In genomic region chr13:88136098-88136790, GRCh38 we compare ENCODE assay signal across 29 cellular contexts.
"Had no signal": no experiment of that assay in that cellular context is flagged by ENCODE, and none has a peak within 500 bp of the region (broad histone marks: within the 10 kb centered on the region; RNA-seq: fewer than 3 reads in every experiment).

No MANE protein-coding gene starts in this region.

- H3K4me1 Mint-ChIP-seq: activated CD4-positive, alpha-beta T cell treated with anti-CD3 and anti-CD28 coated beads, Interleukin-2, amount 10 ng/mL, durations not matched to agents 24 days and 14 days; activated naive CD4-positive, alpha-beta T cell treated with anti-CD3 and anti-CD28 coated beads, Interleukin-2, amount 10 ng/mL, durations not matched to agents 7 days and 5 days; activated naive CD8-positive, alpha-beta T cell treated with anti-CD3 and anti-CD28 coated beads, Interleukin-2, amount 50 U/mL, for 24 hours; brain; IgD-negative memory B cell had no signal

- ATAC-seq: activated CD8-positive, alpha-beta T cell treated with anti-CD3 and anti-CD28 coated beads, Interleukin-2, amount 10 ng/mL, durations not matched to agents 7 days and 5 days; activated naive CD8-positive, alpha-beta T cell treated with anti-CD3 and anti-CD28 coated beads, Interleukin-2, amount 50 U/mL, for 24 hours; Right ventricle myocardium inferior had no signal

- DNase-seq: activated CD4-positive, alpha-beta T cell treated with anti-CD3 and anti-CD28 coated beads, Interleukin-2, amount 10 ng/mL, durations not matched to agents 24 days and 14 days; activated CD4-positive, alpha-beta T cell treated with anti-CD3 and anti-CD28 coated beads, Interleukin-2, amount 50 U/mL, for 4 hours; activated CD8-positive, alpha-beta T cell treated with anti-CD3 and anti-CD28 coated beads, Interleukin-2, amount 10 ng/mL, durations not matched to agents 7 days and 5 days; activated naive CD4-positive, alpha-beta T cell treated with anti-CD3 and anti-CD28 coated beads, Interleukin-2, amount 10 ng/mL, durations not matched to agents 7 days and 5 days; activated naive CD8-positive, alpha-beta T cell treated with anti-CD3 and anti-CD28 coated beads, Interleukin-2, amount 50 U/mL, for 24 hours; activated T-cell treated with anti-CD3 and anti-CD28 coated beads, Interleukin-2, amount 50 U/mL, for 24 hours; anterior cingulate cortex; Karpas-422; KBM-7; NCI-H1048; NCI-H1105 treated with DMSO at 0.1 percent for 48 hours; NCI-H1436; NCI-H1694; NCI-H1930; NCI-H2081 treated with DMSO at 0.1 percent for 48 hours; NCI-H345; NCI-H526; NCI-H748 treated with DMSO at 0.1 percent for 48 hours; NK-92 treated with Interleukin-12 subunit alpha and Interleukin-12 subunit beta, amount 100 ng/mL, for 24 hours; PC-9; SJCRH30; T1000 had no signal

- H3K9me3 Mint-ChIP-seq: brain had no signal

- H3K36me3 ChIP-seq: SJCRH30 had no signal

- H3K4me3 Mint-ChIP-seq: activated CD4-positive, alpha-beta T cell treated with anti-CD3 and anti-CD28 coated beads, Interleukin-2, amount 10 ng/mL, durations not matched to agents 24 days and 14 days; activated CD8-positive, alpha-beta T cell treated with anti-CD3 and anti-CD28 coated beads, Interleukin-2, amount 10 ng/mL, durations not matched to agents 7 days and 5 days; activated naive CD4-positive, alpha-beta T cell treated with anti-CD3 and anti-CD28 coated beads, Interleukin-2, amount 10 ng/mL, durations not matched to agents 7 days and 5 days; activated naive CD8-positive, alpha-beta T cell; activated naive CD8-positive, alpha-beta T cell treated with anti-CD3 and anti-CD28 coated beads, Interleukin-2, amount 50 U/mL, for 24 hours; activated T-cell treated with anti-CD3 and anti-CD28 coated beads, Interleukin-2, amount 50 U/mL, for 24 hours; brain; IgD-negative memory B cell had no signal

- H3K4me3 ChIP-seq: PC-9, SJCRH30, SK-N-MC had no signal

- H3K36me3 Mint-ChIP-seq: activated naive CD4-positive, alpha-beta T cell treated with anti-CD3 and anti-CD28 coated beads, Interleukin-2, amount 10 ng/mL, durations not matched to agents 7 days and 5 days; activated naive CD8-positive, alpha-beta T cell; brain had no signal

- H3K9me3 ChIP-seq: SJCRH30 had no signal

- H3K27ac ChIP-seq: PC-9, RWPE1, SJCRH30, SK-N-MC had no signal

- H3K27me3 Mint-ChIP-seq: activated CD4-positive, alpha-beta T cell treated with anti-CD3 and anti-CD28 coated beads, Interleukin-2, amount 10 ng/mL, durations not matched to agents 24 days and 14 days; activated naive CD4-positive, alpha-beta T cell treated with anti-CD3 and anti-CD28 coated beads, Interleukin-2, amount 10 ng/mL, durations not matched to agents 7 days and 5 days; activated naive CD8-positive, alpha-beta T cell; activated naive CD8-positive, alpha-beta T cell treated with anti-CD3 and anti-CD28 coated beads, Interleukin-2, amount 50 U/mL, for 24 hours; activated T-cell treated with anti-CD3 and anti-CD28 coated beads, Interleukin-2, amount 50 U/mL, for 24 hours; brain; IgD-negative memory B cell had no signal

- H3K27me3 ChIP-seq: SJCRH30 had no signal

- H3K27ac Mint-ChIP-seq: activated CD4-positive, alpha-beta T cell treated with anti-CD3 and anti-CD28 coated beads, Interleukin-2, amount 10 ng/mL, durations not matched to agents 24 days and 14 days; activated CD8-positive, alpha-beta T cell treated with anti-CD3 and anti-CD28 coated beads, Interleukin-2, amount 10 ng/mL, durations not matched to agents 7 days and 5 days; activated naive CD4-positive, alpha-beta T cell treated with anti-CD3 and anti-CD28 coated beads, Interleukin-2, amount 10 ng/mL, durations not matched to agents 7 days and 5 days; activated naive CD8-positive, alpha-beta T cell; activated naive CD8-positive, alpha-beta T cell treated with anti-CD3 and anti-CD28 coated beads, Interleukin-2, amount 50 U/mL, for 24 hours; activated T-cell treated with anti-CD3 and anti-CD28 coated beads, Interleukin-2, amount 50 U/mL, for 24 hours; activated T-helper 2 cell treated with anti-CD3 and anti-CD28 coated beads, Interferon-gamma antibody, Interleukin-2, Interleukin-4, amounts not matched to agents 10 μg/mL and 5 μg/mL and 100 μg/mL, durations not matched to agents 14 hours and 24 hours and 36 hours; brain had no signal

- H3K4me1 ChIP-seq: SJCRH30 had no signal
